ENCODE assay signal across 17 cellular contexts in the genomic region with DNA sequence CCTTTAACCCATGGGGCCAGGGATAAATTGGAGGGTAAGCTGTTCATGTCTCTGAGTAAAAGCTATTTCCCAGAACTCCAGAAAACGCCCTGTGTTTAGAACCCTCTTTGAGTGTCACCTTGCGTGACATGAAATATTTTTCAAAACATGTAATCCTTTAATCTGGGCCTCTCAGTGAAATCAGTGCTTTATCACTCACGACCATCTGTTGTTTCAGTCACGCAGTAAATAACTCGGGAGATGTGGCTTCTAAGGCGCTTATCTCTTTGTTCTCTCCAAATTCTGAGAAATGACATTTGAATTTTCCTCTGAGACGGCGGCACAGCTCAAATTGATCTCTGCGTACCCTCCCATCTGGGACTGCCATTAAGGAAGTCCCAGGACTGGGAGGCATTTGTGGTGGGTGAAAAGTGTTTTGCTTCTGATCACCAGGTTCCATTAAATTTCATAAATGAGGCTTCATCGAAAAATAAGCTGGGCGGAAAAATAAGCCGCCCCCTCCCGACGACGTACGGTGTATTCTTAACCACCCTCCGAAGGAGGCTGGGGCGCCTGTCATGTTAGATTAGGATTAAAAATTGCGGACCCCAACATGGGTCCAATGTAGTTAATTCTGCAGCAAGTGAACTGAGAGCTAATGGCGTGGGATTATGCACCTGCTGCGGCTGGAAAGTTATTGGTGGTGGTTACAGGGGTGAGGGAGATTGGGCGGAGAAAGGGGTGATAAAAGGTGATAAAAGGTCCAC. TPM values are rescaled to one million over a fixed set of nuclear protein-coding genes. Genes with fewer than 3 reads are reported as not detected.
"Had no signal": no experiment of that assay in that cellular context is flagged by ENCODE, and none has a peak within 500 bp of the region (broad histone marks: within the 10 kb centered on the region; RNA-seq: fewer than 3 reads in every experiment).

No MANE protein-coding gene starts in this region.

- H3K4me1 Mint-ChIP-seq: activated B cell treated with CpG ODN at 0.5 μM for 24 hours; stimulated activated memory B cell treated with anti-CD40 and anti-IgM and Interleukin-4, amounts not matched to agents 10 μg/mL and 1 μg/mL and 100 μg/mL, for 72 hours had no signal

- H3K27ac Mint-ChIP-seq: activated B cell treated with CpG ODN at 0.5 μM for 24 hours; activated CD8-positive, alpha-beta T cell treated with anti-CD3 and anti-CD28 coated beads for 36 hours; activated naive CD8-positive, alpha-beta T cell; stimulated activated memory B cell treated with anti-CD40 and anti-IgM and Interleukin-4, amounts not matched to agents 10 μg/mL and 1 μg/mL and 100 μg/mL, for 72 hours had no signal

- H3K9me3 Mint-ChIP-seq: activated B cell treated with CpG ODN at 0.5 μM for 24 hours; activated CD8-positive, alpha-beta T cell treated with anti-CD3 and anti-CD28 coated beads for 36 hours; activated T-cell treated with anti-CD3 and anti-CD28 coated beads, Interleukin-2, amount 50 U/mL, for 4 hours; neural crest cell; stimulated activated memory B cell treated with anti-CD40 and anti-IgM and Interleukin-4, amounts not matched to agents 10 μg/mL and 1 μg/mL and 100 μg/mL, for 72 hours had no signal

- H3K4me3 ChIP-seq: body of pancreas, colonic mucosa, pancreas, thyroid gland had no signal

- H3K9me3 ChIP-seq: body of pancreas, colonic mucosa, pancreas, thyroid gland had no signal

- H3K27me3 ChIP-seq: colonic mucosa, thyroid gland had no signal

- H3K27ac ChIP-seq: body of pancreas, colonic mucosa, pancreas, thyroid gland had no signal

- ATAC-seq: activated T-cell treated with anti-CD3 and anti-CD28 coated beads, Interleukin-2, amount 50 U/mL, for 4 hours; stimulated activated memory B cell treated with anti-CD40 and anti-IgM and Interleukin-4, amounts not matched to agents 10 μg/mL and 1 μg/mL and 100 μg/mL, for 72 hours had no signal

- H3K36me3 Mint-ChIP-seq: activated naive CD8-positive, alpha-beta T cell; stimulated activated memory B cell treated with anti-CD40 and anti-IgM and Interleukin-4, amounts not matched to agents 10 μg/mL and 1 μg/mL and 100 μg/mL, for 72 hours had no signal

- H3K4me3 Mint-ChIP-seq: activated B cell treated with CpG ODN at 0.5 μM for 24 hours; activated CD8-positive, alpha-beta T cell treated with anti-CD3 and anti-CD28 coated beads for 36 hours; activated naive CD8-positive, alpha-beta T cell; activated T-cell treated with anti-CD3 and anti-CD28 coated beads, Interleukin-2, amount 50 U/mL, for 4 hours; neural crest cell; stimulated activated memory B cell treated with anti-CD40 and anti-IgM and Interleukin-4, amounts not matched to agents 10 μg/mL and 1 μg/mL and 100 μg/mL, for 72 hours had no signal

- H3K4me1 ChIP-seq: body of pancreas, colonic mucosa, pancreas, thyroid gland had no signal

- H3K36me3 ChIP-seq: colonic mucosa, pancreas, thyroid gland had no signal

- DNase-seq: activated B cell treated with CpG ODN at 0.5 μM for 24 hours; activated effector memory CD4-positive, alpha-beta T cell treated with anti-CD3 and anti-CD28 coated beads, Interleukin-2, amount 50 U/mL, for 16 hours; activated T-cell treated with anti-CD3 and anti-CD28 coated beads, Interleukin-2, amount 50 U/mL, for 4 hours; amniotic stem cell; central memory CD4-positive, alpha-beta T cell; effector memory CD4-positive, alpha-beta T cell; foreskin melanocyte; stimulated activated CD4-positive, alpha-beta T cell treated with anti-CD3 and anti-CD28 coated beads, Interleukin-12 subunit alpha, Interleukin-12 subunit beta, amount 100 ng/mL, for 4 hours had no signal

RNA-seq across cellular contexts. Expression of a gene that starts 12.7 kb away (rescaled TPM):
- total RNA-seq: activated B cell treated with CpG ODN at 0.5 μM for 24 hours; activated CD8-positive, alpha-beta T cell treated with anti-CD3 and anti-CD28 coated beads for 36 hours; activated T-cell treated with anti-CD3 and anti-CD28 coated beads, Interleukin-2, amount 50 U/mL, for 4 hours; T-helper 1 cell treated with Interleukin-12 subunit alpha and Interleukin-12 subunit beta and Interleukin-4 antibody, amounts not matched to agents 30 ng/mL and 1 ng/mL, for 36 hours had no signal
